In the genomic region with DNA sequence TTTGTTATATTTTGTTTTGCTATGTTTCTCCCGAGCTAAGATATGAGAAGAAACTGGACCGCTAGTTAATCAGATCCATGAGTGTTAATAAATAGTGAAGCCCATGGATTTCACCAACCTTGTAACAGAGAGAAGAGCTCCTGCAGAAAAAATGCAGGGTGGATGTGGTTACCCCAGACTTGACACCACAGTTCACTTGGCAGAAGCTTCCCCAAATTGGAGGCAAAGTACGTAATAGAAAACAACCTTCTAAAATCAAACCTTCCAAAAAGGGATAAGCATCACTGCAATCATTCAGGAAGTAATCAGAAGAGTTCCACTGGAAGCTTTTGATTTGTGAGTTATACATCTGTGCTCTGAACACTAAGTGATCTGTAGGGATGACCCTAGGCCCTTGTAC, we compare ENCODE assay signal across 16 cellular contexts.
DNase-seq lines count a peak whose midpoint lies in the region; ATAC-seq and TF ChIP-seq lines count a peak whose summit lies in the region.
"Had no signal": no experiment of that assay in that cellular context is flagged by ENCODE, and none has a peak within 500 bp of the region (broad histone marks: within the 10 kb centered on the region; RNA-seq: fewer than 3 reads in every experiment).

No MANE protein-coding gene starts in this region.

- H3K4me2 ChIP-seq in BLaER1, result peak overlapping the region; percentile 51

- DNase-seq in Kasumi-1 (lab: John Stamatoyannopoulos, UW), result peak; percentile 41 to 48
- DNase-seq in NOMO-1 treated with dmso at 0.1 percent for 144 hours (lab: John Stamatoyannopoulos, UW; ENCODE audit: unreplicated experiment), result peak; percentile 27
- DNase-seq in sciatic nerve (ENCODE audit: low spot score), result no peak
- DNase-seq in naive thymus-derived CD8-positive, alpha-beta T cell, result no peak
- DNase-seq in gastrocnemius medialis, result no peak
- DNase-seq: Calu3; CD8-positive, alpha-beta T cell; GOT3; NCI-H1417 treated with DMSO at 0.1 percent for 48 hours; NCI-H1930; NCI-H226; NCI-H524; Peyer's patch had no signal

- H3K27ac Mint-ChIP-seq in naive thymus-derived CD8-positive, alpha-beta T cell, result no peak overlapping the region
- H3K27ac Mint-ChIP-seq: B cell; CD8-positive, alpha-beta T cell had no signal

- H3K36me3 ChIP-seq in BLaER1, result no peaks in the 10 kb centered on the region
- no peaks in the 10 kb centered on the region for H3K36me3 ChIP-seq in gastrocnemius medialis
- H3K36me3 ChIP-seq: Peyer's patch had no signal

- intact Hi-C loops in sciatic nerve (cut with DNase I), result no loop called here
- intact Hi-C loops in gastrocnemius medialis (cut with DNase I; ENCODE audit: low total_unique reads), result no loop called here

- H3K27ac ChIP-seq in BLaER1, result no peak overlapping the region
- H3K27ac ChIP-seq in gastrocnemius medialis, result no peak overlapping the region
- H3K27ac ChIP-seq: Peyer's patch had no signal

- POLR2A ChIA-PET in naive thymus-derived CD8-positive, alpha-beta T cell (lab: Charles Lee), result no interaction called here

- H3K27me3 ChIP-seq in BLaER1 (no peaks in the 10 kb centered on the region), gastrocnemius medialis (no peaks in the 10 kb centered on the region)
- H3K27me3 ChIP-seq: Peyer's patch had no signal

- no peak overlapping the region for H3K4me3 Mint-ChIP-seq in naive thymus-derived CD8-positive, alpha-beta T cell
- H3K4me3 Mint-ChIP-seq: B cell; CD8-positive, alpha-beta T cell had no signal

- H3K36me3 Mint-ChIP-seq in naive thymus-derived CD8-positive, alpha-beta T cell, result no peaks in the 10 kb centered on the region
- H3K36me3 Mint-ChIP-seq: CD8-positive, alpha-beta T cell had no signal

- H3K4me1 ChIP-seq in BLaER1 (peaks cover 23% of the 10 kb centered on the region), gastrocnemius medialis (no peaks in the 10 kb centered on the region)
- H3K4me1 ChIP-seq: Peyer's patch had no signal

- TF ChIP-seq CTCF in gastrocnemius medialis (IDR thresholded peaks at IDR 0.05 in 4 of 5, conservative IDR thresholded peaks at IDR 0.05 in 1 of 5), result no peak

- no peaks in the 10 kb centered on the region for H3K4me1 Mint-ChIP-seq in naive thymus-derived CD8-positive, alpha-beta T cell
- H3K4me1 Mint-ChIP-seq: B cell had no signal

- peaks cover 0 to 3% (median 0%) of the 10 kb centered on the region in 9 donors for H3K9me3 Mint-ChIP-seq in naive thymus-derived CD8-positive, alpha-beta T cell
- H3K9me3 Mint-ChIP-seq: CD8-positive, alpha-beta T cell had no signal

- in situ Hi-C loops in gastrocnemius medialis (cut with MboI; ENCODE audit: low sequenced_read_pairs in 4 of 4), result no loop called here

- H4K20me1 ChIP-seq in BLaER1, result no peaks in the 10 kb centered on the region

- ATAC-seq in sciatic nerve, result peak; percentile 63
- no peak for ATAC-seq in HG02571 (IDR thresholded peaks at IDR 0.05; ENCODE audit: unreplicated experiment)
- ATAC-seq in naive thymus-derived CD8-positive, alpha-beta T cell, result no peak
- ATAC-seq in gastrocnemius medialis, result no peak
- ATAC-seq: CD8-positive, alpha-beta T cell had no signal

- H3K4me3 ChIP-seq in BLaER1 (no peak overlapping the region), gastrocnemius medialis (no peak overlapping the region)
- H3K4me3 ChIP-seq: Peyer's patch had no signal

- no peak for TF ChIP-seq POLR2A in gastrocnemius medialis (IDR thresholded peaks at IDR 0.05)

- peaks cover 0 to 3% (median 2%) of the 10 kb centered on the region in 5 donors for H3K27me3 Mint-ChIP-seq in naive thymus-derived CD8-positive, alpha-beta T cell
- H3K27me3 Mint-ChIP-seq: B cell had no signal

- H3K9ac ChIP-seq in BLaER1, result no peak overlapping the region

- H3K9me3 ChIP-seq in BLaER1, result no peaks in the 10 kb centered on the region
- no peaks in the 10 kb centered on the region for H3K9me3 ChIP-seq in gastrocnemius medialis
- H3K9me3 ChIP-seq: Peyer's patch had no signal

Comparison
In these comparisons a context has a peak if more than half of its experiments do, and no peak if none do; other contexts are left out.
1. DNase-seq: peak in Kasumi-1 (2 of 2) and NOMO-1 treated with dmso at 0.1 percent for 144 hours (single experiment); none in sciatic nerve (single experiment), naive thymus-derived CD8-positive, alpha-beta T cell (0 of 10) and gastrocnemius medialis (0 of 2).